In genomic region chr2:73822276-73822675, GRCh38 we compare ENCODE assay signal across 10 cellular contexts.
A peak's percentile ranks its signal among the peaks of the same experiment; 100 is the strongest.
DNase-seq lines count a peak whose midpoint lies in the region; ATAC-seq and TF ChIP-seq lines count a peak whose summit lies in the region.
"Had no signal": no experiment of that assay in that cellular context is flagged by ENCODE, and none has a peak within 500 bp of the region (broad histone marks: within the 10 kb centered on the region; RNA-seq: fewer than 3 reads in every experiment).

No MANE protein-coding gene starts in this region.

- no peak for DNase-seq in Ammon's horn (ENCODE audit: low spot score)
- no peak for DNase-seq in NCI-H226
- DNase-seq in foreskin fibroblast = no peak
- DNase-seq: CD4-positive, alpha-beta T cell had no signal

- no peak for TF ChIP-seq CTCF in foreskin fibroblast (IDR thresholded peaks at IDR 0.05; ENCODE audit: low read depth, low read length)

- peak; percentile 39; the same call in 1 of the 2 replicates for TF ChIP-seq POLR2A in Raji (IDR thresholded peaks at IDR 0.05; ENCODE audit: insufficient read depth, low read depth, low read length)

- ATAC-seq in GM18511 (IDR thresholded peaks at IDR 0.05; ENCODE audit: unreplicated experiment) (peak; percentile 70), GM19397 (IDR thresholded peaks at IDR 0.05; ENCODE audit: unreplicated experiment) (peak; percentile 60), HG03060 (IDR thresholded peaks at IDR 0.05; ENCODE audit: low read depth, unreplicated experiment) (peak; percentile 70)
- ATAC-seq: gastroesophageal sphincter, Right ventricle myocardium inferior had no signal

- no peak overlapping the region for H3K4me3 ChIP-seq in foreskin fibroblast (ENCODE audit: low read depth in 1 of 2, low read length in 2 of 2)
- H3K4me3 ChIP-seq: gastroesophageal sphincter had no signal
